ENCODE assay signal across 8 cellular contexts in the genomic region with DNA sequence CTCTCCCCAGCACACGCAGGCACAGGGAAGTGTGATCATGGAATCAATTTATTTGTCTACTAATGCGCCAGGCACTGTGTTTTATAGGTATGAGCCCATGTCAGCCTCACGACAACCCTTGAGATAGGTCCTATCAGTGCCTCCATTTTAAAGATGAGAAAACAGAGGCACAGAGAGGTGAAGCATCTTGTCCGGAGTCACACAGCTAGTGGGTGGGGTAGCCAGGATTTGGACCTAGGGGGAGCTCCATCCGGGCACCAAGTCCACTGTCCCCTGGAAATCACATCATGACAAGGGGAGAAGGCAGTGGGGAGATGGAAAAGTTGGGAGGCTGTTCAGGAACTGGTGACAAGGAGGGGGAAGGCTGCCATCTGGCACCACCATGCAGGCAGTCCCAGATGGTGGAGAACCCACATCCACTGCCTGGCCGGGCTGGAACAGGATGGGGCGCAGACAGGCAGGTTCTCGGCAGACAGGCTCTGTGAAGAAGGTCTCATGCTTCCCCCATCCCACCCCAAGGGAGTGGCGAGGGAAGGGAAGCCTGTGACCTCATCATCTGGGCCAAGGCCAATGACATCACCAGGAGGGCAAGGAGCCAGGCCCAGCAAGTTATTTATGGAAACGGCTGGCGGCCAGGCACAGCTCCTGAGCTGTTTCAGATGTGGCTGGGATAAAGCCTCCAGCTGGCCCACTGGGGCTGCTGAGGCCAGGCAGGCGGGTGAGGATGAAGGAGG.
DNase-seq lines count a peak whose midpoint lies in the region; ATAC-seq, FAIRE-seq and TF ChIP-seq lines count a peak whose summit lies in the region.

No MANE protein-coding gene starts in this region.

- no peak for FAIRE-seq in GM12891 (lab: Jason Lieb, UNC)

- ATAC-seq in sciatic nerve (peak; percentile 95), HG02981 (IDR thresholded peaks at IDR 0.05; ENCODE audit: unreplicated experiment) (no peak)

- CTCF ChIA-PET in HEK293T (lab: Yijun Ruan, JAX): interaction anchor here (0.9 kb wide), 1 partner anchor 258 kb away, joined by 3 read pairs; no protein-coding TSS in a partner anchor

- POLR2A ChIA-PET in HEK293T (lab: Yijun Ruan, JAX): no interaction called here

- DNase-seq in HEK293T (ENCODE audit: extremely low spot score) (peak; percentile 59), SK-MEL-5 (ENCODE audit: low read depth, low spot score) (peak; percentile 47), cardiac septum (ENCODE audit: low spot score) (peak; percentile 90), sciatic nerve (ENCODE audit: low spot score) (peak; percentile 90), SKM-1 (lab: John Stamatoyannopoulos, UW; ENCODE audit: unreplicated experiment) (no peak), GM12891 (ENCODE audit: insufficient read length, low spot score) (no peak)
- DNase-seq in activated CD4-positive, alpha-beta T cell treated with anti-CD3 and anti-CD28 coated beads for 48 hours: no peak

- intact Hi-C loops in cardiac septum (cut with DNase I) (loop anchor here (1.0 kb wide), 1 partner anchor 23 kb away; no protein-coding TSS in a partner anchor), sciatic nerve (cut with DNase I) (no loop called here)

- in situ Hi-C loops in SK-MEL-5 (cut with HindIII; ENCODE audit: low pct_unique_long_range_greater_than_20kb, low sequenced_read_pairs): no loop called here

- no peak for TF ChIP-seq POLR2A in GM12891 (IDR thresholded peaks at IDR 0.05; ENCODE audit: low read depth, low read length)

TF ChIP-seq in HEK293T, 16 proteins besides CTCF, POLR2A, EP300 and RAD21:
- TF ChIP-seq TARDBP (IDR thresholded peaks at IDR 0.05) (no peak), FOXA1 (IDR thresholded peaks at IDR 0.05) (no peak), FOXK2 (IDR thresholded peaks at IDR 0.05) (no peak), SUZ12 (IDR thresholded peaks at IDR 0.05) (no peak), ELF4 (IDR thresholded peaks at IDR 0.05) (no peak), LEF1 (IDR thresholded peaks at IDR 0.05; ENCODE audit: borderline replicate concordance) (no peak), BHLHE40 (IDR thresholded peaks at IDR 0.05; ENCODE audit: borderline replicate concordance) (no peak), L3MBTL2 (conservative IDR thresholded peaks at IDR 0.05) (no peak), SP1 (IDR thresholded peaks at IDR 0.05) (no peak), NFRKB (IDR thresholded peaks at IDR 0.05) (no peak), ARNT (IDR thresholded peaks at IDR 0.05) (no peak), FOXM1 (IDR thresholded peaks at IDR 0.05; ENCODE audit: borderline replicate concordance) (no peak), ZNF384 (IDR thresholded peaks at IDR 0.05) (no peak), CTBP1 (IDR thresholded peaks at IDR 0.05; ENCODE audit: borderline replicate concordance) (no peak), HDGF (IDR thresholded peaks at IDR 0.05; ENCODE audit: borderline replicate concordance) (no peak)
- TF ChIP-seq, protein P1, sequence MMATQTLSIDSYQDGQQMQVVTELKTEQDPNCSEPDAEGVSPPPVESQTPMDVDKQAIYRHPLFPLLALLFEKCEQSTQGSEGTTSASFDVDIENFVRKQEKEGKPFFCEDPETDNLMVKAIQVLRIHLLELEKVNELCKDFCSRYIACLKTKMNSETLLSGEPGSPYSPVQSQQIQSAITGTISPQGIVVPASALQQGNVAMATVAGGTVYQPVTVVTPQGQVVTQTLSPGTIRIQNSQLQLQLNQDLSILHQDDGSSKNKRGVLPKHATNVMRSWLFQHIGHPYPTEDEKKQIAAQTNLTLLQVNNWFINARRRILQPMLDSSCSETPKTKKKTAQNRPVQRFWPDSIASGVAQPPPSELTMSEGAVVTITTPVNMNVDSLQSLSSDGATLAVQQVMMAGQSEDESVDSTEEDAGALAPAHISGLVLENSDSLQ (IDR thresholded peaks at IDR 0.05): no peak

TF ChIP-seq in GM12891, 5 proteins besides CTCF, POLR2A, EP300 and RAD21:
- TF ChIP-seq SPI1 (IDR thresholded peaks at IDR 0.05; ENCODE audit: low read depth, low read length) (no peak), POU2F2 (IDR thresholded peaks at IDR 0.05; ENCODE audit: low read depth, low read length) (no peak)

Comparison
In these comparisons a context has a peak if more than half of its experiments do, and no peak if none do; other contexts are left out.
1. DNase-seq: peak in HEK293T (single experiment), SK-MEL-5 (single experiment), cardiac septum (single experiment) and sciatic nerve (single experiment); none in activated CD4-positive, alpha-beta T cell treated with anti-CD3 and anti-CD28 coated beads for 48 hours (single experiment), SKM-1 (single experiment) and GM12891 (single experiment).